ENCODE assay signal across 23 cellular contexts in the genomic region with DNA sequence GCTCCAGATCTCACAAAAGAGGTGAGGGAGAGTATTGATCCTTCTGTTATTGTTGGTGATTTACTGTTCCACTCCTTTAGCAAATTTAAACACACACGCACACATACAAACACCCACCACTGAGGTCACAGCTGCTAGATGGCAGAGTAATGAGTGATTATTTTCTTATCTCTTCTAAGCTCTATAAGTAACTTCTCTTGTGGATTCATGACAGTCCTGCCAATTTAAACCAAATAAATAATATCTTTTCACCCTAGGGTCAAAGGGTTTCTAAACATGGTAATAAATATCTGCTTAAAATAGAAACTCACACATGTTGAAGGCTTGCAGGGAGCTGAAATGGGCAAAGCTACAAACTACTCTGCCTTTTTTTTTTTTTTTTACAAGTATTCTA.
DNase-seq lines count a peak whose midpoint lies in the region; ATAC-seq, FAIRE-seq and TF ChIP-seq lines count a peak whose summit lies in the region.
"Had no signal": no experiment of that assay in that cellular context is flagged by ENCODE, and none has a peak within 500 bp of the region (broad histone marks: within the 10 kb centered on the region; RNA-seq: fewer than 3 reads in every experiment).

No MANE protein-coding gene starts in this region.

- no peak for FAIRE-seq in GM12892 (lab: Jason Lieb, UNC)
- FAIRE-seq: frontal cortex, G401.6 had no signal

- H3K4me1 Mint-ChIP-seq in activated T-cell treated with anti-CD3 and anti-CD28 coated beads, Interleukin-2, amount 50 U/mL, for 72 hours (ENCODE audit: low read depth) = no peaks in the 10 kb centered on the region
- H3K4me1 Mint-ChIP-seq: GM23338; naive thymus-derived CD4-positive, alpha-beta T cell; stimulated activated naive B cell treated with anti-CD40 and anti-IgM and Interleukin-4, amounts not matched to agents 10 μg/mL and 1 μg/mL and 100 μg/mL, for 72 hours had no signal

- no peaks in the 10 kb centered on the region for H3K36me3 ChIP-seq in BJ (ENCODE audit: control insufficient read depth, insufficient read depth, low read length)
- H3K36me3 ChIP-seq: breast epithelium had no signal

- H3K27ac Mint-ChIP-seq in activated T-cell treated with anti-CD3 and anti-CD28 coated beads, Interleukin-2, amount 50 U/mL, for 72 hours = no peak overlapping the region
- H3K27ac Mint-ChIP-seq: dendritic cell treated with granulocyte-macrophage colony-stimulating factor and Interleukin-4, amounts not matched to agents 40 ng/mL and 50 ng/mL, for 4 days; GM23338; naive thymus-derived CD4-positive, alpha-beta T cell; stimulated activated naive B cell treated with anti-CD40 and anti-IgM and Interleukin-4, amounts not matched to agents 10 μg/mL and 1 μg/mL and 100 μg/mL, for 72 hours had no signal

- H3K36me3 Mint-ChIP-seq in activated T-cell treated with anti-CD3 and anti-CD28 coated beads, Interleukin-2, amount 50 U/mL, for 72 hours (ENCODE audit: insufficient read depth in 2 of 2) = no peaks in the 10 kb centered on the region
- H3K36me3 Mint-ChIP-seq: stimulated activated naive B cell treated with anti-CD40 and anti-IgM and Interleukin-4, amounts not matched to agents 10 μg/mL and 1 μg/mL and 100 μg/mL, for 72 hours had no signal

- no peaks in the 10 kb centered on the region for H3K27me3 Mint-ChIP-seq in activated T-cell treated with anti-CD3 and anti-CD28 coated beads, Interleukin-2, amount 50 U/mL, for 72 hours (ENCODE audit: low read depth)
- H3K27me3 Mint-ChIP-seq: dendritic cell treated with granulocyte-macrophage colony-stimulating factor and Interleukin-4, amounts not matched to agents 40 ng/mL and 50 ng/mL, for 4 days had no signal

- no peak for TF ChIP-seq POLR2A in GM12892 (IDR thresholded peaks at IDR 0.05; ENCODE audit: low read depth, low read length)

- H3K4me3 ChIP-seq in BJ (ENCODE audit: low read depth, low read length) (no peak overlapping the region), choroid plexus epithelial cell (ENCODE audit: low read depth, low read length) (no peak overlapping the region)
- H3K4me3 ChIP-seq: breast epithelium, GM23338, testis had no signal

- no peaks in the 10 kb centered on the region for H3K27me3 ChIP-seq in BJ (ENCODE audit: control insufficient read depth, insufficient read depth, low read length)
- H3K27me3 ChIP-seq: breast epithelium, testis had no signal

- peaks cover 2 to 6% of the 10 kb centered on the region in 2 donors for H3K9me3 Mint-ChIP-seq in activated T-cell treated with anti-CD3 and anti-CD28 coated beads, Interleukin-2, amount 50 U/mL, for 72 hours

- ATAC-seq in HG03571 (IDR thresholded peaks at IDR 0.05; ENCODE audit: unreplicated experiment) = no peak
- no peak for ATAC-seq in activated T-cell treated with anti-CD3 and anti-CD28 coated beads, Interleukin-2, amount 50 U/mL, for 72 hours (replicated peaks in 1 of 2)
- ATAC-seq: GM23338; naive thymus-derived CD4-positive, alpha-beta T cell; PC-3; stimulated activated naive B cell treated with anti-CD40 and anti-IgM and Interleukin-4, amounts not matched to agents 10 μg/mL and 1 μg/mL and 100 μg/mL, for 72 hours had no signal

- H3K4me3 Mint-ChIP-seq in activated T-cell treated with anti-CD3 and anti-CD28 coated beads, Interleukin-2, amount 50 U/mL, for 72 hours = no peak overlapping the region
- H3K4me3 Mint-ChIP-seq: dendritic cell treated with granulocyte-macrophage colony-stimulating factor and Interleukin-4, amounts not matched to agents 40 ng/mL and 50 ng/mL, for 4 days; GM23338; naive thymus-derived CD4-positive, alpha-beta T cell; stimulated activated naive B cell treated with anti-CD40 and anti-IgM and Interleukin-4, amounts not matched to agents 10 μg/mL and 1 μg/mL and 100 μg/mL, for 72 hours had no signal

- CTCF ChIA-PET in BJ (lab: Yijun Ruan, JAX) = no interaction called here

- POLR2A ChIA-PET in BJ (lab: Charles Lee) = no interaction called here

- TF ChIP-seq CTCF in BJ (IDR thresholded peaks at IDR 0.05; ENCODE audit: insufficient read depth, low read depth, low read length) = no peak
- TF ChIP-seq CTCF in choroid plexus epithelial cell (conservative IDR thresholded peaks at IDR 0.05; ENCODE audit: low read depth, low read length) = no peak

- peak; percentile 56 for DNase-seq in BJ (ENCODE audit: low read depth)
- peak; percentile 100 for DNase-seq in NCI-H146 treated with DMSO at 0.1 percent for 48 hours (lab: John Stamatoyannopoulos, UW; ENCODE audit: unreplicated experiment)
- peak; percentile 18 for DNase-seq in choroid plexus epithelial cell (ENCODE audit: low read depth)
- DNase-seq in myocyte (ENCODE audit: low read depth) = peak; percentile 33
- DNase-seq in activated T-cell treated with anti-CD3 and anti-CD28 coated beads, Interleukin-2, amount 50 U/mL, for 72 hours = no peak
- no peak for DNase-seq in GM12892 (ENCODE audit: insufficient read length)
- DNase-seq in foreskin melanocyte = no peak
- DNase-seq: activated CD4-positive, alpha-beta T cell treated with anti-CD3 and anti-CD28 coated beads, Interleukin-2, amount 50 U/mL, for 1 hour; activated effector memory CD4-positive, alpha-beta T cell treated with Interleukin-2 at 50 U/mL for 16 hours; naive thymus-derived CD4-positive, alpha-beta T cell; NCI-H526 treated with DMSO at 0.1 percent for 48 hours; PC-3; posterior cingulate gyrus; SHP77 treated with DMSO at 0.1 percent for 48 hours; stimulated activated CD4-positive, alpha-beta T cell treated with anti-CD3 and anti-CD28 coated beads, Interleukin-2, amount 100 ng/mL, for 24 hours; stimulated activated naive B cell treated with anti-CD40 and anti-IgM and Interleukin-4, amounts not matched to agents 10 μg/mL and 1 μg/mL and 100 μg/mL, for 72 hours; testis had no signal

Comparison
In these comparisons a context has a peak if more than half of its experiments do, and no peak if none do; other contexts are left out.
1. DNase-seq: peak in BJ (single experiment), NCI-H146 treated with DMSO at 0.1 percent for 48 hours (single experiment), choroid plexus epithelial cell (single experiment) and myocyte (single experiment); none in activated T-cell treated with anti-CD3 and anti-CD28 coated beads, Interleukin-2, amount 50 U/mL, for 72 hours (0 of 2), GM12892 (single experiment) and foreskin melanocyte (single experiment).